ENCODE assay signal across 19 cellular contexts in the genomic region with DNA sequence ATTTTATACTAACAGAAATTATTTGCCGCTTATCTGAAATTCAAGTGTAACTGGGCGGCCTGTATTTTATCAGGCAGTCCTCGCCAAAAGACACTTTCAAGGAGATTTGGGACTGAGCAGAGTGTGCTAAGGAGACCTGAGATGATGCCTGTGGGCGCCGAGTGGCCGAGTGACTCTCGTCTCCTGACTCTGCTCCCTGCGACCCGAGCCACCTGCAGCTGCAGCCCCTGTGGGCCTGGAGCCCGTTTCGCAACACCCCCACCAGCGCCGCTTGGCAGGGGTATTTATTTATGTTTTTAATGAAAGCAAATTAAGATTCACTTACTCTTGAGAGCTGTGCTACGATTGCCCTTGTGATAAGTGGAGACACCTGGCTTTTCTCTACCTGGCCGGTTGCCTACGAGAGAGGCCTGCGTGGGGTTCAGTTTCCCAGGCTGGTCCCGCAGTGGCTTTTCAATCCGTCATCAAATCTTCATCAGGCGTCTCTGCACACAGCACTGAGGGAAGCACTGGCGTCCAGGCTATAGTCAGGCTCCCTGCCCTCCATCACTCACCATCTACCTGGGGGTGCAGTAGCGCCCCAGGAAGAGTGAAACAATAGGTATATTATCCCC.
DNase-seq lines count a peak whose midpoint lies in the region; ATAC-seq lines count a peak whose summit lies in the region.
"Had no signal": no experiment of that assay in that cellular context is flagged by ENCODE, and none has a peak within 500 bp of the region (broad histone marks: within the 10 kb centered on the region; RNA-seq: fewer than 3 reads in every experiment).

No MANE protein-coding gene starts in this region.

- no peak overlapping the region for H3K4me2 ChIP-seq in neuronal stem cell (ENCODE audit: insufficient read depth, low read length, poor library complexity, severe bottlenecking)

- H4K8ac ChIP-seq in neuronal stem cell (ENCODE audit: low read depth, low read length): no peak overlapping the region

- no peak overlapping the region for H3K4ac ChIP-seq in neuronal stem cell (ENCODE audit: low read length)

- no peak overlapping the region for H3K4me3 ChIP-seq in H7 (ENCODE audit: insufficient read depth, low read depth, low read length)
- H3K4me3 ChIP-seq in neuronal stem cell (ENCODE audit: low read length in 2 of 2): no peak overlapping the region
- H3K4me3 ChIP-seq: GM23248, mucosa of descending colon had no signal

- H2BK15ac ChIP-seq in neuronal stem cell (ENCODE audit: low read length): peak overlapping the region; percentile 28

- H3K9ac ChIP-seq in neuronal stem cell (ENCODE audit: low read depth, low read length, poor library complexity): no peak overlapping the region
- H3K9ac ChIP-seq: GM23248 had no signal

- H3K36me3 ChIP-seq in H7 (replicated peaks; ENCODE audit: control insufficient read depth, insufficient read depth, low read length) (no peaks in the 10 kb centered on the region), neuronal stem cell (replicated peaks in 1 of 2; ENCODE audit: control insufficient read depth in 2 of 2, insufficient read depth in 2 of 2, low read length in 2 of 2) (no peaks in the 10 kb centered on the region)
- H3K36me3 ChIP-seq: brain microvascular endothelial cell, WERI-Rb-1 had no signal

- intact Hi-C loops in Right ventricle myocardium inferior (cut with DNase I): no loop called here

- H2AK5ac ChIP-seq in neuronal stem cell (ENCODE audit: low read depth, low read length): peak overlapping the region; percentile 84

- WGBS in neuronal stem cell (ENCODE audit: extremely low coverage in 2 of 2, insufficient read length in 2 of 2, insufficient replicate concordance in 1 of 2), 2 donors: no CpG with 5 or more reads among the region's 22 CpGs

- H3K14ac ChIP-seq in neuronal stem cell (ENCODE audit: low read length): no peak overlapping the region

- no peak for ATAC-seq in HG02678 (IDR thresholded peaks at IDR 0.05; ENCODE audit: unreplicated experiment)
- no peak for ATAC-seq in Right ventricle myocardium inferior
- ATAC-seq: activated CD8-positive, alpha-beta T cell treated with anti-CD3 and anti-CD28 coated beads for 36 hours; activated T-cell treated with anti-CD3 and anti-CD28 coated beads, Interleukin-2, amount 50 U/mL, for 72 hours; mucosa of descending colon had no signal

- H3K23ac ChIP-seq in neuronal stem cell (ENCODE audit: low read depth, low read length, poor library complexity): no peak overlapping the region

- no peak overlapping the region for H2AFZ ChIP-seq in neuronal stem cell (ENCODE audit: low read length)
- H2AFZ ChIP-seq: GM23248 had no signal

- H3K27me3 ChIP-seq in H7 (ENCODE audit: control insufficient read depth, insufficient read depth, low read length): no peaks in the 10 kb centered on the region
- H3K27me3 ChIP-seq in neuronal stem cell (ENCODE audit: control insufficient read depth in 3 of 3, insufficient read depth in 3 of 3, low read depth in 1 of 3, low read length in 3 of 3): no peaks in the 10 kb centered on the region
- H3K27me3 ChIP-seq: brain microvascular endothelial cell had no signal

- H3K4me1 ChIP-seq in neuronal stem cell (ENCODE audit: control insufficient read depth in 2 of 2, insufficient read depth in 1 of 2, low read depth in 1 of 2, low read length in 2 of 2): peaks cover 0 to 2% of the 10 kb centered on the region in 2 donors

- no peaks in the 10 kb centered on the region for H3K9me3 ChIP-seq in neuronal stem cell (replicated peaks in 1 of 2; ENCODE audit: control insufficient read depth in 2 of 2, insufficient read depth in 1 of 2, low read depth in 1 of 2, low read length in 2 of 2)
- H3K9me3 ChIP-seq: mucosa of descending colon had no signal

- peak; percentile 70 for DNase-seq in H7
- peak; percentile 85 for DNase-seq in NCI-H1436 treated with DMSO at 0.1 percent for 48 hours (lab: John Stamatoyannopoulos, UW)
- DNase-seq in NCI-H69 (lab: John Stamatoyannopoulos, UW): peak; percentile 54
- DNase-seq in neuronal stem cell (ENCODE audit: low spot score): no peak
- no peak for DNase-seq in activated CD8-positive, alpha-beta memory T cell treated with anti-CD3 and anti-CD28 coated beads, Interleukin-2, amount 50 U/mL, for 4 hours
- DNase-seq in Right ventricle myocardium inferior (ENCODE audit: missing footprints): no peak
- DNase-seq: activated CD8-positive, alpha-beta T cell treated with anti-CD3 and anti-CD28 coated beads for 36 hours; activated naive CD8-positive, alpha-beta T cell treated with anti-CD3 and anti-CD28 coated beads for 36 hours; activated T-cell treated with anti-CD3 and anti-CD28 coated beads, Interleukin-2, amount 50 U/mL, for 72 hours; brain microvascular endothelial cell; foreskin melanocyte; GF-D8; GM23248; mucosa of descending colon; NCI-H1930; stimulated activated CD4-positive, alpha-beta T cell treated with anti-CD3 and anti-CD28 coated beads, Interleukin-4, amount 100 ng/mL, for 1 hour; WERI-Rb-1 had no signal

- peak overlapping the region; percentile 6 for H3K18ac ChIP-seq in neuronal stem cell (ENCODE audit: low read length)

- no peak overlapping the region for H4K91ac ChIP-seq in neuronal stem cell (ENCODE audit: low read depth, low read length, poor library complexity)

- H3K27ac ChIP-seq in neuronal stem cell (replicated peaks; ENCODE audit: low read length): no peak overlapping the region
- H3K27ac ChIP-seq: brain microvascular endothelial cell, epithelial cell of prostate, GM23248, WERI-Rb-1 had no signal

- no peaks in the 10 kb centered on the region for H3K79me1 ChIP-seq in neuronal stem cell (ENCODE audit: low read depth, low read length)

- H2BK120ac ChIP-seq in neuronal stem cell (ENCODE audit: low read depth, low read length): no peak overlapping the region

- no peak overlapping the region for H2BK12ac ChIP-seq in neuronal stem cell (ENCODE audit: low read length)

- no peak overlapping the region for H2BK5ac ChIP-seq in neuronal stem cell (ENCODE audit: low read length)

Comparison
In these comparisons a context has a peak if more than half of its experiments do, and no peak if none do; other contexts are left out.
1. DNase-seq: peak in H7 (single experiment), NCI-H1436 treated with DMSO at 0.1 percent for 48 hours (single experiment) and NCI-H69 (single experiment); none in neuronal stem cell (single experiment), activated CD8-positive, alpha-beta memory T cell treated with anti-CD3 and anti-CD28 coated beads, Interleukin-2, amount 50 U/mL, for 4 hours (single experiment) and Right ventricle myocardium inferior (single experiment).